ENCODE assay signal across 18 cellular contexts in genomic region chr3:89447244-89447643, GRCh38.
"Had no signal": no experiment of that assay in that cellular context is flagged by ENCODE, and none has a peak within 500 bp of the region (broad histone marks: within the 10 kb centered on the region; RNA-seq: fewer than 3 reads in every experiment).

No MANE protein-coding gene starts in this region.

- H3K27me3 ChIP-seq: dorsolateral prefrontal cortex, stomach, suprapubic skin, tibial artery, upper lobe of left lung, uterus had no signal

- H3K27ac ChIP-seq: coronary artery, parathyroid adenoma, stomach, suprapubic skin, tibial artery, upper lobe of left lung, uterus had no signal

- ATAC-seq: left colon; naive thymus-derived CD4-positive, alpha-beta T cell had no signal

- DNase-seq: dorsolateral prefrontal cortex; effector CD8-positive, alpha-beta T cell; immature natural killer cell; kidney; left colon; mammary epithelial cell; naive thymus-derived CD4-positive, alpha-beta T cell; nephron progenitor cell; small intestine; stimulated activated CD4-positive, alpha-beta T cell treated with anti-CD3 and anti-CD28 coated beads, Interleukin-12 subunit alpha, Interleukin-12 subunit beta, amount 100 ng/mL, for 4 hours; stimulated activated naive CD4-positive, alpha-beta T cell; stomach; tibial artery; upper lobe of left lung; uterus had no signal

- H3K9me3 ChIP-seq: stomach, tibial artery, upper lobe of left lung, uterus had no signal

- H3K4me3 ChIP-seq: coronary artery, dorsolateral prefrontal cortex, stomach, suprapubic skin, tibial artery, upper lobe of left lung, uterus had no signal

- H3K36me3 ChIP-seq: stomach, suprapubic skin, tibial artery, upper lobe of left lung, uterus had no signal

- H3K4me1 ChIP-seq: parathyroid adenoma, stomach, suprapubic skin, tibial artery, upper lobe of left lung, uterus had no signal
